Comparison of ENCODE assay signal across 8 cellular contexts in the genomic region with DNA sequence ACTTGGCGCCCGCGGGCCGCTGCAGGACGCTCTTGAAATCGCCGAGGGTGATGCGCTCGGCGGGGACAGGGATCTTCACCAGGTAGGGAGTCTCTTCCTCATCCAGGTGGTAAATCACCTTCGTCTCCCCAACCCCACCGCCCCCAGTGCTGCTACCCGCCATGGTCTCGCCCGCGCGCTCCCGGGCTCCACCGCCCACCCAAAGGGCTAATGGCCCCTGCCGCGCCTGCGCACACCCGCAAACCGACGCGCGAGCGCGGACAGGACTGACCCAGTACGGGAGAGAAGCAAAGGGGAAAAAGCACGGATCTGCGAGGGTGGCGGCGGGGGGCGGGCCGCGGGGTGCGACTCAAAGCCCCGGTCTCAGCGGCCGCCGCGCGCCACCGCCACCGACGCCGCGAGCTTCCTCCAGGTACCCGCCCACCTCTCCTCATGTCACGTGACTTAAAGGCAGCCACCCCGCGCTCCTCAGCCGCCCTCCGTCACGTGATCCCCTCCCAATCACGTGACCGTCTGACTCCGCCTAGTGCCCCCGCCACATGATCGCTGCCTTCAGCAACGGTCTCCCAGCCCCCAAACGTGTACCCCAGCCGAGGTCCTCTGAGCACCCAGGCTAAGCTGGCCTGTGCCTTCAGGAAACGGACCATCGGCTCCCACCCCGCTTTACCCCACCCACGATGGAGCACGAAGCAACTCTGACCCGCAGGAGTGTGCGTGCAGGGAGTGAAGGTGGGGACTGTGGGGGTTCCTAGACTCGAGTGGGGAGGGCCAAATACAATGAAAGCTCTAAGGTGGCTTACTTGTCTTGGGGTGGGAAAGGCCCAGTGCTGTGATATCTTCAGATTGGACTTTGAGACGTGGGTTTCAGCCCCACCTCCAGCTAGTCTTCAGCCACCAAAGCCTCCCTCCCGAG. TPM values are rescaled to one million over a fixed set of nuclear protein-coding genes. Genes with fewer than 3 reads are reported as not detected.
DNase-seq lines count a peak whose midpoint lies in the region; ATAC-seq, FAIRE-seq and TF ChIP-seq lines count a peak whose summit lies in the region.

A gene (minus strand): TSS at position 418 of the 913 bp plus-strand sequence. CDS start 255 bp downstream, at position 163.

- peaks cover 8 to 17% of the 10 kb centered on the region in 2 donors for H3K4me1 ChIP-seq in ascending aorta
- H3K4me1 ChIP-seq in right atrium auricular region, result peaks cover 0 to 44% of the 10 kb centered on the region in 2 donors

- intact Hi-C loops in ascending aorta (cut with DNase I), result loop anchor here (5.0 kb wide), 1 partner anchor 608 kb away; no protein-coding TSS in a partner anchor

- ATAC-seq in HG02870 (IDR thresholded peaks at IDR 0.05; ENCODE audit: unreplicated experiment), result peak; percentile 55

- peak; percentile 93 for FAIRE-seq in urothelium cell line (lab: Jason Lieb, UNC)

- H3K9me3 ChIP-seq in ascending aorta, result no peaks in the 10 kb centered on the region
- no peaks in the 10 kb centered on the region for H3K9me3 ChIP-seq in right atrium auricular region

- H3K27ac ChIP-seq in ascending aorta (peak within 1 kb of the TSS; percentile 74 to 83), right atrium auricular region (peak within 1 kb of the TSS; percentile 91 to 95)

- in situ Hi-C loops in GM13976 (cut with MboI; ENCODE audit: low sequenced_read_pairs, unreplicated experiment), result no loop called here

- peak; percentile 97 for DNase-seq in GM13976 (ENCODE audit: low spot score)
- peak; percentile 53 to 68 for DNase-seq in NCI-H187 (lab: John Stamatoyannopoulos, UW)
- peak; percentile 93 for DNase-seq in T-helper 22 cell (ENCODE audit: low read depth)
- DNase-seq in ascending aorta (ENCODE audit: low spot score in 2 of 2), result peak; percentile 82 to 97
- DNase-seq in right atrium auricular region (ENCODE audit: low spot score), result peak; percentile 96
- peak; percentile 95 for DNase-seq in putamen (ENCODE audit: low spot score)
- peak; percentile 87 for DNase-seq in urothelium cell line (ENCODE audit: low spot score)

- H3K36me3 ChIP-seq in ascending aorta, result peaks cover 20 to 30% of the 10 kb centered on the region in 2 donors
- H3K36me3 ChIP-seq in right atrium auricular region, result peaks cover 25% of the 10 kb centered on the region

- TF ChIP-seq CTCF in GM13976 (IDR thresholded peaks at IDR 0.05; ENCODE audit: borderline replicate concordance, control extremely low read depth, extremely low read depth, insufficient read depth, missing control alignments) (no peak), ascending aorta (IDR thresholded peaks at IDR 0.05) (no peak), right atrium auricular region (IDR thresholded peaks at IDR 0.05) (peak in 1 of 2 donors; percentile 7)

- peak within 1 kb of the TSS; percentile 86 to 96 for H3K4me3 ChIP-seq in ascending aorta
- H3K4me3 ChIP-seq in right atrium auricular region, result peak within 1 kb of the TSS; percentile 92 to 93

- H3K27me3 ChIP-seq in ascending aorta, result no peaks in the 10 kb centered on the region
- H3K27me3 ChIP-seq in right atrium auricular region, result no peaks in the 10 kb centered on the region

RNA-seq across cellular contexts. Expression of the gene that starts here (rescaled TPM):
- total RNA-seq in ascending aorta, result 17.2 TPM
- total RNA-seq in right atrium auricular region, result 10 to 100 TPM; 18.1 to 19.9 TPM

Comparison
In these comparisons a context has a peak if more than half of its experiments do, and no peak if none do; other contexts are left out.
1. Peak in every context shown above with its lines: DNase-seq, ATAC-seq, H3K4me3 ChIP-seq and H3K27ac ChIP-seq.